ENCODE assay signal across 13 cellular contexts in genomic region chr19:55114566-55115145, GRCh38. TPM values are rescaled to one million over a fixed set of nuclear protein-coding genes. Genes with fewer than 3 reads are reported as not detected.
DNase-seq lines count a peak whose midpoint lies in the region; ATAC-seq, FAIRE-seq and TF ChIP-seq lines count a peak whose summit lies in the region.
"Had no signal": no experiment of that assay in that cellular context is flagged by ENCODE, and none has a peak within 500 bp of the region (broad histone marks: within the 10 kb centered on the region; RNA-seq: fewer than 3 reads in every experiment).

No MANE protein-coding gene starts in this region.

- no peak overlapping the region for H3K27ac Mint-ChIP-seq in H9
- peak overlapping the region; percentile 66 for H3K27ac Mint-ChIP-seq in nephron progenitor cell

- no peak for ATAC-seq in A549
- no peak for ATAC-seq in GM18511 (IDR thresholded peaks at IDR 0.05; ENCODE audit: unreplicated experiment)
- ATAC-seq in GM18868 (IDR thresholded peaks at IDR 0.05; ENCODE audit: unreplicated experiment), result no peak

- no peak for TF ChIP-seq POLR2A in A549 (IDR thresholded peaks at IDR 0.05; ENCODE audit: low read length)

- no peak overlapping the region for H3K56ac ChIP-seq in H9 (ENCODE audit: insufficient read length, low read depth, low read length)

- no peak overlapping the region for H3K23ac ChIP-seq in H9 (ENCODE audit: insufficient read length, low read depth, low read length)

- H3K27ac ChIP-seq in A549, result no peak overlapping the region
- no peak overlapping the region for H3K27ac ChIP-seq in H9 (ENCODE audit: insufficient read length, low read depth, low read length)
- H3K27ac ChIP-seq in colonic mucosa, result no peak overlapping the region

- H3K27me3 Mint-ChIP-seq in H9 (ENCODE audit: low read depth) (no peaks in the 10 kb centered on the region), nephron progenitor cell (ENCODE audit: low read depth, poor library complexity) (peaks cover 5% of the 10 kb centered on the region)

- peaks cover 15% of the 10 kb centered on the region for H3K23me2 ChIP-seq in H9 (ENCODE audit: insufficient read length, low read depth, low read length, poor library complexity, severe bottlenecking)

- CTCF ChIA-PET in A549 (lab: Yijun Ruan, JAX), result interaction anchor here (0.9 to 4.1 kb wide), 5 partner anchors 26 to 389 kb away, joined by 3 to 33 read pairs (median 4); no protein-coding TSS in a partner anchor

- no peak for FAIRE-seq in A549 (lab: Jason Lieb, UNC)

- H3K18ac ChIP-seq in H9 (ENCODE audit: insufficient read length, low read depth, low read length), result peak overlapping the region; percentile 24

- H3K4me3 Mint-ChIP-seq in H9 (peak overlapping the region; percentile 66 to 92; a peak in 3 of 5 replicates), nephron progenitor cell (peak overlapping the region; percentile 91)

- H3K4ac ChIP-seq in H9 (ENCODE audit: low read depth, low read length), result no peak overlapping the region

- H3K9ac ChIP-seq in H9 (ENCODE audit: extremely low read depth, insufficient read length, low read length) (no peak overlapping the region), colonic mucosa (ENCODE audit: low read depth in 2 of 2, low read length in 2 of 2) (peak overlapping the region; percentile 34 to 60)

- peaks cover 2% of the 10 kb centered on the region for H4K20me1 ChIP-seq in H9 (ENCODE audit: control insufficient read depth, insufficient read depth, insufficient read length)

- TF ChIP-seq EP300 in A549 (IDR thresholded peaks at IDR 0.05), result no peak

- H2BK12ac ChIP-seq in H9 (ENCODE audit: insufficient read length, low read depth, low read length), result no peak overlapping the region

- H2BK120ac ChIP-seq in H9 (ENCODE audit: low read depth, low read length, poor library complexity, severe bottlenecking), result no peak overlapping the region

- H3K36me3 Mint-ChIP-seq in H9 (ENCODE audit: insufficient read depth in 1 of 3, low read depth in 3 of 3), result peaks cover 4 to 8% (median 5%) of the 10 kb centered on the region in 3 experiments; a peak in 6 of 7 replicates
- no peaks in the 10 kb centered on the region for H3K36me3 Mint-ChIP-seq in nephron progenitor cell (ENCODE audit: low read depth)

- no peak overlapping the region for H2BK5ac ChIP-seq in H9 (ENCODE audit: insufficient read length, low read length)

- 95% methylated on average over 5 of the region's 9 CpGs for WGBS in A549 (ENCODE audit: missing lambda C conversion rate)
- WGBS in H9 (ENCODE audit: extremely low coverage, insufficient read length, low lambda C conversion rate), result no CpG with 5 or more reads among the region's 9 CpGs

- no peak overlapping the region for H2BK15ac ChIP-seq in H9 (ENCODE audit: low read depth, low read length)

- H3K9me3 ChIP-seq in A549 (no peaks in the 10 kb centered on the region), H9 (ENCODE audit: control insufficient read depth, low read depth, low read length) (no peaks in the 10 kb centered on the region), colonic mucosa (no peaks in the 10 kb centered on the region)

- H4K5ac ChIP-seq in H9 (ENCODE audit: insufficient read length, low read depth, low read length), result no peak overlapping the region

- H3K36me3 ChIP-seq in colonic mucosa, result no peaks in the 10 kb centered on the region

- no peak for TF ChIP-seq RAD21 in A549 (conservative IDR thresholded peaks at IDR 0.05 in 1 of 2, IDR thresholded peaks at IDR 0.05 in 1 of 2)

- H3K4me2 ChIP-seq in A549 (peak overlapping the region; percentile 94; the same call in 1 of the 3 replicates), H9 (ENCODE audit: insufficient read depth, insufficient read length, low read length) (no peak overlapping the region)

- peaks cover 21 to 30% of the 10 kb centered on the region in 2 experiments for H3K4me1 Mint-ChIP-seq in H9
- H3K4me1 Mint-ChIP-seq in nephron progenitor cell, result peaks cover 69% of the 10 kb centered on the region

- no peak overlapping the region for H2BK20ac ChIP-seq in H9 (ENCODE audit: low read depth, low read length, poor library complexity, severe bottlenecking)

- H3K27me3 ChIP-seq in H9 (ENCODE audit: insufficient read depth, low read length) (no peaks in the 10 kb centered on the region), colonic mucosa (no peaks in the 10 kb centered on the region)

- H3K4me3 ChIP-seq in A549 (no peak overlapping the region), colonic mucosa (no peak overlapping the region)

- peaks cover 7% of the 10 kb centered on the region; the same call in 1 of the 2 replicates for H3K79me2 ChIP-seq in H9 (ENCODE audit: insufficient read depth, low read length)

- H3T11ph ChIP-seq in H9 (ENCODE audit: low read length), result no peak overlapping the region

- no peak for DNase-seq in A549 (ENCODE audit: low read depth in 1 of 2, low spot score in 1 of 2)
- DNase-seq in H9, result no peak
- no peak for DNase-seq in colonic mucosa
- no peak for DNase-seq in nephron progenitor cell
- DNase-seq in DMS53 (lab: John Stamatoyannopoulos, UW), result no peak
- DNase-seq in activated CD8-positive, alpha-beta memory T cell treated with anti-CD3 and anti-CD28 coated beads, Interleukin-2, amount 50 U/mL, for 4 hours, result no peak
- DNase-seq: activated naive CD4-positive, alpha-beta T cell treated with anti-CD3 and anti-CD28 coated beads, Interleukin-2, amount 50 U/mL, for 16 hours; DMS79 treated with DMSO at 0.1 percent for 48 hours; NCI-H345 had no signal

- peaks cover 5% of the 10 kb centered on the region for H3K79me1 ChIP-seq in H9 (ENCODE audit: insufficient read depth, low read depth, low read length, poor library complexity, severe bottlenecking)

- H3K9me3 Mint-ChIP-seq in H9 (no peaks in the 10 kb centered on the region), nephron progenitor cell (no peaks in the 10 kb centered on the region)

- no peak overlapping the region for H3K14ac ChIP-seq in H9 (ENCODE audit: insufficient read depth, low read length)

- POLR2A ChIA-PET in A549 (lab: Yijun Ruan, JAX), result no interaction called here

- no peak overlapping the region for H2AFZ ChIP-seq in H9 (ENCODE audit: low read length)

- H2AK5ac ChIP-seq in H9 (ENCODE audit: insufficient read length, low read length), result no peak overlapping the region

- H4K91ac ChIP-seq in H9 (ENCODE audit: insufficient read length, low read depth, low read length), result no peak overlapping the region

- intact Hi-C loops in colonic mucosa (cut with DNase I), result no loop called here

- TF ChIP-seq CTCF in A549 (IDR thresholded peaks at IDR 0.05) (no peak), H9 (conservative IDR thresholded peaks at IDR 0.05) (no peak), colonic mucosa (IDR thresholded peaks at IDR 0.05) (no peak), nephron progenitor cell (IDR thresholded peaks at IDR 0.05) (no peak)

- H4K8ac ChIP-seq in H9 (replicated peaks; ENCODE audit: insufficient read length, low read depth, low read length), result no peak overlapping the region

- H3K4me1 ChIP-seq in A549 (peaks cover 30% of the 10 kb centered on the region), H9 (ENCODE audit: insufficient read depth, low read length) (no peaks in the 10 kb centered on the region), colonic mucosa (peaks cover 8% of the 10 kb centered on the region)

TF ChIP-seq in A549, 52 proteins besides CTCF, POLR2A, EP300 and RAD21:
- TF ChIP-seq KDM1A (IDR thresholded peaks at IDR 0.05; ENCODE audit: low read depth), result no peak
- no peak for TF ChIP-seq POLR2AphosphoS2 (conservative IDR thresholded peaks at IDR 0.05; ENCODE audit: low read length)
- no peak for TF ChIP-seq JUNB (IDR thresholded peaks at IDR 0.05)
- no peak for TF ChIP-seq MAZ (IDR thresholded peaks at IDR 0.05; ENCODE audit: borderline replicate concordance, low read depth, low read length)

RNA-seq across cellular contexts. Expression of gene PPP1R12C, which starts 2.8 kb away (rescaled TPM):
- polyA plus RNA-seq in A549 (2011; rRNA removed), result 18.0 and 22.0 TPM in 2 replicates
- polyA plus RNA-seq in A549 (2012; cell fraction: cytosol; rRNA removed), result 64.3 and 73.9 TPM in 2 replicates
- 423 and 463 TPM in 2 replicates for polyA plus RNA-seq in A549 (2012; cell fraction: nucleus; rRNA removed)
- 62.1 to 70.3 TPM (median 70.2 TPM) in 3 replicates for polyA plus RNA-seq in A549 (2017; fragmentation: RNase III; extraction: RNeasy Plus Mini Kit Qiagen cat#74134 plus additional on column Dnase treatment)
- polyA minus RNA-seq in A549 (2011; rRNA and poly(A)+ RNA removed), result 19.0 and 20.4 TPM in 2 replicates
- total RNA-seq in H9 (2021), result 79.9 and 87.7 TPM in 2 replicates
- total RNA-seq in colonic mucosa, result 100 to 1,000 TPM in 1 of 2 donors, 10 to 100 TPM in 1; 82.6 to 112 TPM

RNA-seq across cellular contexts. Expression of gene TNNT1, which starts 34.4 kb away (rescaled TPM):
- polyA plus RNA-seq in A549 (2011; rRNA removed) (73.0 and 140 TPM in 2 replicates), A549 (2017; fragmentation: RNase III; extraction: RNeasy Plus Mini Kit Qiagen cat#74134 plus additional on column Dnase treatment) (118 to 155 TPM (median 155 TPM) in 3 replicates)
- polyA plus RNA-seq in A549 (2012; cell fraction: cytosol; rRNA removed), result 109 and 136 TPM in 2 replicates
- polyA plus RNA-seq in A549 (2012; cell fraction: nucleus; rRNA removed), result 47.2 and 53.6 TPM in 2 replicates
- polyA minus RNA-seq in A549 (2011; rRNA and poly(A)+ RNA removed), result 18.7 and 22.6 TPM in 2 replicates
- total RNA-seq in H9 (2021) (124 and 127 TPM in 2 replicates), colonic mucosa (1 to 10 TPM in 1 of 2 donors, under 1 TPM in 1; 0.69 to 2.1 TPM)
- total RNA-seq: mesenteric fat pad had no signal

RNA-seq across cellular contexts. Expression of gene EPS8L1, which starts 39.0 kb away (rescaled TPM):
- polyA plus RNA-seq in A549 (2011; rRNA removed) (3.8 and 5.3 TPM in 2 replicates), A549 (2017; fragmentation: RNase III; extraction: RNeasy Plus Mini Kit Qiagen cat#74134 plus additional on column Dnase treatment) (3.5 to 3.8 TPM (median 3.7 TPM) in 3 replicates)
- polyA plus RNA-seq in A549 (2012; cell fraction: cytosol; rRNA removed), result 4.5 and 6.0 TPM in 2 replicates
- polyA plus RNA-seq in A549 (2012; cell fraction: nucleus; rRNA removed), result 12.4 and 13.7 TPM in 2 replicates
- polyA minus RNA-seq in A549 (2011; rRNA and poly(A)+ RNA removed), result 2.4 and 3.8 TPM in 2 replicates
- total RNA-seq in H9 (2021) (21.2 and 24.0 TPM in 2 replicates), colonic mucosa (10 to 100 TPM; 27.5 to 83.9 TPM)

RNA-seq across cellular contexts. Expression of gene TNNI3, which starts 42.9 kb away (rescaled TPM):
- 4.0 and 7.8 TPM in 2 replicates for polyA plus RNA-seq in A549 (2011; rRNA removed)
- 9.2 and 10.6 TPM in 2 replicates for polyA plus RNA-seq in A549 (2012; cell fraction: cytosol; rRNA removed)
- 6.0 and 6.9 TPM in 2 replicates for polyA plus RNA-seq in A549 (2012; cell fraction: nucleus; rRNA removed)
- polyA plus RNA-seq in A549 (2017; fragmentation: RNase III; extraction: RNeasy Plus Mini Kit Qiagen cat#74134 plus additional on column Dnase treatment), result 6.2 to 7.2 TPM (median 6.5 TPM) in 3 replicates
- polyA minus RNA-seq in A549 (2011; rRNA and poly(A)+ RNA removed), result 0.63 and 1.4 TPM in 2 replicates
- 36.9 and 41.0 TPM in 2 replicates for total RNA-seq in H9 (2021)
- 1 to 10 TPM in 1 of 2 donors, under 1 TPM in 1; 0.64 to 1.2 TPM for total RNA-seq in colonic mucosa
- total RNA-seq: HT1080, mesenteric fat pad had no signal

RNA-seq across cellular contexts. Expression of gene RDH13, which starts 51.7 kb away (rescaled TPM):
- 10.6 and 10.7 TPM in 2 replicates for polyA plus RNA-seq in A549 (2011; rRNA removed)
- 14.8 and 17.3 TPM in 2 replicates for polyA plus RNA-seq in A549 (2012; cell fraction: cytosol; rRNA removed)
- 30.0 and 32.8 TPM in 2 replicates for polyA plus RNA-seq in A549 (2012; cell fraction: nucleus; rRNA removed)
- polyA plus RNA-seq in A549 (2017; fragmentation: RNase III; extraction: RNeasy Plus Mini Kit Qiagen cat#74134 plus additional on column Dnase treatment), result 11.3 to 13.0 TPM (median 12.8 TPM) in 3 replicates
- 22.1 and 29.9 TPM in 2 replicates for polyA minus RNA-seq in A549 (2011; rRNA and poly(A)+ RNA removed)
- 21.1 and 21.5 TPM in 2 replicates for total RNA-seq in H9 (2021)
- total RNA-seq in colonic mucosa, result 10 to 100 TPM; 39.5 to 93.0 TPM

Comparison
In these comparisons a context has a peak if more than half of its experiments do, and no peak if none do; other contexts are left out.
1. RNA of gene TNNT1, which starts 34.4 kb away (total RNA-seq): 124 to 127 TPM in H9; 0.69 to 2.1 TPM in colonic mucosa; every median in the first group is over 10 times any median in the second.